In genomic region chr18:58140366-58141325, GRCh38 we compare ENCODE assay signal across 10 cellular contexts.
DNase-seq lines count a peak whose midpoint lies in the region; ATAC-seq, FAIRE-seq and TF ChIP-seq lines count a peak whose summit lies in the region.
"Had no signal": no experiment of that assay in that cellular context is flagged by ENCODE, and none has a peak within 500 bp of the region (broad histone marks: within the 10 kb centered on the region; RNA-seq: fewer than 3 reads in every experiment).

No MANE protein-coding gene starts in this region.

- H3K79me2 ChIP-seq in osteoblast (ENCODE audit: insufficient read depth, low read length), result no peaks in the 10 kb centered on the region

- ATAC-seq in pancreas, result peak; percentile 47 to 86 (median 70)

- 45 to 49% methylated on average over 12 of the region's 12 CpGs for WGBS in pancreas, 2 donors

- H3K27ac ChIP-seq in pancreas (peak overlapping the region; percentile 6 to 57 (median 30)), osteoblast (ENCODE audit: low read depth, low read length) (no peak overlapping the region)

- H4K20me1 ChIP-seq in osteoblast (ENCODE audit: insufficient read depth, low read length), result no peaks in the 10 kb centered on the region

- H3K9me3 ChIP-seq in pancreas, result no peaks in the 10 kb centered on the region
- H3K9me3 ChIP-seq in osteoblast (ENCODE audit: low read depth, low read length), result no peaks in the 10 kb centered on the region
- H3K9me3 ChIP-seq: tibial nerve had no signal

- DNase-seq in NCI-H345 treated with DMSO at 0.1 percent for 48 hours (lab: John Stamatoyannopoulos, UW; ENCODE audit: unreplicated experiment), result peak; percentile 32
- peak; percentile 61 for DNase-seq in globus pallidus (ENCODE audit: low spot score)
- peak in 1 of 6 donors; percentile 36 for DNase-seq in pancreas
- no peak for DNase-seq in DMS114 treated with DMSO at 0.1 percent for 48 hours (lab: John Stamatoyannopoulos, UW; ENCODE audit: unreplicated experiment)
- no peak for DNase-seq in NCI-H446 treated with DMSO at 0.1 percent for 48 hours (lab: John Stamatoyannopoulos, UW)
- DNase-seq in osteoblast (ENCODE audit: insufficient read length, low spot score, missing footprints), result no peak
- DNase-seq in stimulated activated CD4-positive, alpha-beta T cell treated with anti-CD3 and anti-CD28 coated beads, Interleukin-2, amount 100 ng/mL, for 24 hours, result no peak
- DNase-seq: NCI-H1694 had no signal

- TF ChIP-seq CTCF in GM12873 (IDR thresholded peaks at IDR 0.05; ENCODE audit: insufficient read depth, low read depth, low read length, missing control alignments) (peak; percentile 8), pancreas (IDR thresholded peaks at IDR 0.05) (peak in 1 of 4 donors; percentile 11), osteoblast (IDR thresholded peaks at IDR 0.05; ENCODE audit: extremely low read depth, low read depth, low read length) (no peak)

- H3K4me3 ChIP-seq in pancreas (no peak overlapping the region), osteoblast (ENCODE audit: insufficient read depth, low read length) (no peak overlapping the region)
- H3K4me3 ChIP-seq: tibial nerve had no signal

- H3K36me3 ChIP-seq in pancreas, result no peaks in the 10 kb centered on the region
- H3K36me3 ChIP-seq in osteoblast (ENCODE audit: insufficient read depth, low read length), result no peaks in the 10 kb centered on the region
- H3K36me3 ChIP-seq: tibial nerve had no signal

- H3K27me3 ChIP-seq in pancreas (no peaks in the 10 kb centered on the region), osteoblast (ENCODE audit: insufficient read depth, low read length) (peaks cover 18% of the 10 kb centered on the region)
- H3K27me3 ChIP-seq: tibial nerve had no signal

- no peak overlapping the region for H3K4me2 ChIP-seq in osteoblast (ENCODE audit: insufficient read depth, low read length)

- intact Hi-C loops in pancreas (cut with DNase I), result no loop called here

- no peak overlapping the region for H2AFZ ChIP-seq in osteoblast (ENCODE audit: low read length)

- FAIRE-seq in pancreas (lab: Jason Lieb, UNC), result no peak

- H3K4me1 ChIP-seq in pancreas, result peaks cover 12 to 14% (median 13%) of the 10 kb centered on the region in 3 donors
- H3K4me1 ChIP-seq in osteoblast (ENCODE audit: insufficient read depth, low read length), result peaks cover 1% of the 10 kb centered on the region

Comparison
In these comparisons a context has a peak if more than half of its experiments do, and no peak if none do; other contexts are left out.
1. DNase-seq: peak in NCI-H345 treated with DMSO at 0.1 percent for 48 hours (single experiment) and globus pallidus (single experiment); none in DMS114 treated with DMSO at 0.1 percent for 48 hours (single experiment), NCI-H446 treated with DMSO at 0.1 percent for 48 hours (single experiment), osteoblast (single experiment) and stimulated activated CD4-positive, alpha-beta T cell treated with anti-CD3 and anti-CD28 coated beads, Interleukin-2, amount 100 ng/mL, for 24 hours (0 of 2).